In genomic region chr7:11573128-11573527, GRCh38 we compare ENCODE assay signal across 32 cellular contexts.
"Had no signal": no experiment of that assay in that cellular context is flagged by ENCODE, and none has a peak within 500 bp of the region (broad histone marks: within the 10 kb centered on the region; RNA-seq: fewer than 3 reads in every experiment).

No MANE protein-coding gene starts in this region.

- H3K4me1 Mint-ChIP-seq: naive thymus-derived CD8-positive, alpha-beta T cell; nephron progenitor cell; neural crest cell; stimulated activated memory B cell treated with anti-CD40 and anti-IgM and Interleukin-4, amounts not matched to agents 10 μg/mL and 1 μg/mL and 100 μg/mL, for 72 hours; stimulated activated naive CD8-positive, alpha-beta T cell treated with anti-CD3 and anti-CD28 coated beads, Interleukin-15, amount 100 ng/mL, for 72 hours had no signal

- H3K27ac ChIP-seq: ovary, parathyroid adenoma, psoas muscle, skin epidermis, spleen, suprapubic skin, testis, tibial artery, transverse colon, upper lobe of right lung, uterus had no signal

- H3K27ac Mint-ChIP-seq: naive thymus-derived CD8-positive, alpha-beta T cell; natural killer cell treated with Interleukin-12 subunit alpha and Interleukin-12 subunit beta and Interleukin-15 and Interleukin-18, amount 100 ng/mL, for 72 hours; nephron progenitor cell; progenitor cell of endocrine pancreas; stimulated activated memory B cell treated with anti-CD40 and anti-IgM and Interleukin-4, amounts not matched to agents 10 μg/mL and 1 μg/mL and 100 μg/mL, for 72 hours; stimulated activated naive CD8-positive, alpha-beta T cell treated with anti-CD3 and anti-CD28 coated beads, Interleukin-15, amount 100 ng/mL, for 72 hours; type B pancreatic cell had no signal

- H3K4me3 Mint-ChIP-seq: naive thymus-derived CD8-positive, alpha-beta T cell; natural killer cell treated with Interleukin-12 subunit alpha and Interleukin-12 subunit beta and Interleukin-15 and Interleukin-18, amount 100 ng/mL, for 72 hours; nephron progenitor cell; neural crest cell; stimulated activated memory B cell treated with anti-CD40 and anti-IgM and Interleukin-4, amounts not matched to agents 10 μg/mL and 1 μg/mL and 100 μg/mL, for 72 hours; stimulated activated naive CD8-positive, alpha-beta T cell treated with anti-CD3 and anti-CD28 coated beads, Interleukin-15, amount 100 ng/mL, for 72 hours; type B pancreatic cell had no signal

- H3K27me3 ChIP-seq: ovary, spleen, suprapubic skin, testis, tibial artery, transverse colon, upper lobe of right lung, uterus had no signal

- H3K4me2 ChIP-seq: smooth muscle cell had no signal

- ATAC-seq: natural killer cell treated with Interleukin-12 subunit alpha and Interleukin-12 subunit beta and Interleukin-15 and Interleukin-18, amount 100 ng/mL, for 72 hours; psoas muscle; right cardiac atrium; sciatic nerve; stimulated activated memory B cell treated with anti-CD40 and anti-IgM and Interleukin-4, amounts not matched to agents 10 μg/mL and 1 μg/mL and 100 μg/mL, for 72 hours; stimulated activated naive CD8-positive, alpha-beta T cell treated with anti-CD3 and anti-CD28 coated beads, Interleukin-15, amount 100 ng/mL, for 72 hours; stimulated activated naive CD8-positive, alpha-beta T cell treated with anti-CD3 and anti-CD28 coated beads, Interleukin-15, Interleukin-2, amounts not matched to agents 100 U/mL and 50 U/mL, for 24 hours; upper lobe of right lung had no signal

- H2AFZ ChIP-seq: parathyroid adenoma had no signal

- H3K9me3 Mint-ChIP-seq: nephron progenitor cell; neural crest cell; stimulated activated memory B cell treated with anti-CD40 and anti-IgM and Interleukin-4, amounts not matched to agents 10 μg/mL and 1 μg/mL and 100 μg/mL, for 72 hours; stimulated activated naive CD8-positive, alpha-beta T cell treated with anti-CD3 and anti-CD28 coated beads, Interleukin-15, amount 100 ng/mL, for 72 hours; type B pancreatic cell had no signal

- H3K79me2 ChIP-seq: parathyroid adenoma had no signal

- H3K4me1 ChIP-seq: parathyroid adenoma, psoas muscle, spleen, suprapubic skin, testis, tibial artery, transverse colon, upper lobe of right lung, uterus had no signal

- H3K27me3 Mint-ChIP-seq: naive thymus-derived CD8-positive, alpha-beta T cell; natural killer cell treated with Interleukin-12 subunit alpha and Interleukin-12 subunit beta and Interleukin-15 and Interleukin-18, amount 100 ng/mL, for 72 hours; progenitor cell of endocrine pancreas; stimulated activated memory B cell treated with anti-CD40 and anti-IgM and Interleukin-4, amounts not matched to agents 10 μg/mL and 1 μg/mL and 100 μg/mL, for 72 hours; stimulated activated naive CD8-positive, alpha-beta T cell treated with anti-CD3 and anti-CD28 coated beads, Interleukin-15, amount 100 ng/mL, for 72 hours; type B pancreatic cell had no signal

- DNase-seq: naive thymus-derived CD8-positive, alpha-beta T cell; nephron progenitor cell; occipital lobe; ovary; posterior cingulate gyrus; psoas muscle; right cardiac atrium; spleen; stimulated activated CD4-positive, alpha-beta T cell treated with anti-CD3 and anti-CD28 coated beads, Interleukin-12 subunit alpha, Interleukin-12 subunit beta, amount 100 ng/mL, for 4 hours; stimulated activated CD4-positive, alpha-beta T cell treated with anti-CD3 and anti-CD28 coated beads, Interleukin-1b, Interleukin-23, amount 100 ng/mL, for 48 hours; stimulated activated CD4-positive, alpha-beta T cell treated with anti-CD3 and anti-CD28 coated beads, Interleukin-4, amount 100 ng/mL, for 1 hour; stimulated activated CD4-positive, alpha-beta T cell treated with anti-CD3 and anti-CD28 coated beads, Interleukin-4, amount 100 ng/mL, for 4 hours; stimulated activated CD8-positive, alpha-beta memory T cell treated with anti-CD3 and anti-CD28 coated beads, Interleukin-4, amount 100 ng/mL, for 48 hours; stimulated activated naive CD4-positive, alpha-beta T cell; stimulated activated naive CD8-positive, alpha-beta T cell treated with anti-CD3 and anti-CD28 coated beads, Interleukin-15, amount 100 ng/mL, for 72 hours; stimulated activated naive CD8-positive, alpha-beta T cell treated with anti-CD3 and anti-CD28 coated beads, Interleukin-15, Interleukin-2, amounts not matched to agents 100 U/mL and 50 U/mL, for 24 hours; substantia nigra; testis; tibial artery; transverse colon; upper lobe of right lung; uterus had no signal

- H3K9ac ChIP-seq: parathyroid adenoma had no signal

- H3K36me3 ChIP-seq: ovary, spleen, suprapubic skin, tibial artery, transverse colon, upper lobe of right lung, uterus had no signal

- H3K9me3 ChIP-seq: ovary, psoas muscle, spleen, suprapubic skin, testis, tibial artery, transverse colon, upper lobe of right lung, uterus had no signal

- H3K36me3 Mint-ChIP-seq: naive thymus-derived CD8-positive, alpha-beta T cell; natural killer cell treated with Interleukin-12 subunit alpha and Interleukin-12 subunit beta and Interleukin-15 and Interleukin-18, amount 100 ng/mL, for 72 hours; stimulated activated memory B cell treated with anti-CD40 and anti-IgM and Interleukin-4, amounts not matched to agents 10 μg/mL and 1 μg/mL and 100 μg/mL, for 72 hours; type B pancreatic cell had no signal

- H3K4me3 ChIP-seq: ovary, psoas muscle, skin epidermis, smooth muscle cell, spleen, suprapubic skin, testis, tibial artery, transverse colon, upper lobe of right lung, uterus had no signal
